In the genomic region with DNA sequence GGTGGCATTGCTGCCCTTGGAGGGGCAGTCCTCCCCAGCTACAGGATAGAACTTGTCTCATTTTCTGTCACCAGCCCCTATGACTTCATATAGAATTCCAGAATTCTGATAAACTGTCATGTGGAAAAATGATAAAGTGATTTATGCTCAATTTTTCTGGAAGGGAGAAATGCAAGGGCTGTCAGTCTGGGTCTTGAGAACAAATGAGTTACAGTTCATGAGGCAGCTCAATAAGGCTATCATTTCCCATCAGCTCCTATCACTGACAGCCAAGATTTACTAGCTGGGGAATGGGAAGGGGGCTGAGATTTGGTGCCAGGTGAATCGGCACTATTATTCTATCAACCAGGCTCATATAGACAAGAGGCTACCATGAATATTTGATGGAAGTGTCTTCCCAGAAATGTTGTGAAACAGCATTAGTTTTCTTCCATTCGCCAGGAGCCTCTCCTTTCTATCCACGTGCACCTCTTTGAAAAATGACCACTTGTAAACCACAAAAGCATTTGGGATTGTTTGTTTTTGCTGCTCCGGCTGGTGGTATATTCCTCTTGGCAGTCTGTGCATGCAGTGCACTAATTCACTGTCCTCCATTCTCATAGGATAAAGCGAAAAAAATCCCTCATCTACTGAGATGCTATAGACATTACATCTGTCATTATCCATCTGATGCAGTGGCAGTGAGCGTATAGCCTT, we compare ENCODE assay signal across 1 cellular context.
TF ChIP-seq lines count a peak whose summit lies in the region.

No MANE protein-coding gene starts in this region.

TF ChIP-seq in HEK293, 187 proteins besides CTCF, POLR2A, EP300 and RAD21 (continued from another document):
- TF ChIP-seq SP7 (tag by site-specific recombination; IDR thresholded peaks at IDR 0.05), result 0 out of 2 replicates have a peak, but pooled peaks have one; percentile 26
- no peak for TF ChIP-seq ZNF292 (tag by site-specific recombination; IDR thresholded peaks at IDR 0.05; ENCODE audit: borderline replicate concordance, low read depth)
